ENCODE assay signal across 17 cellular contexts in genomic region chr15:85780586-85780985, GRCh38. TPM values are rescaled to one million over a fixed set of nuclear protein-coding genes. Genes with fewer than 3 reads are reported as not detected.
DNase-seq lines count a peak whose midpoint lies in the region; TF ChIP-seq lines count a peak whose summit lies in the region.
"Had no signal": no experiment of that assay in that cellular context is flagged by ENCODE, and none has a peak within 500 bp of the region (broad histone marks: within the 10 kb centered on the region; RNA-seq: fewer than 3 reads in every experiment).

No MANE protein-coding gene starts in this region.

- TF ChIP-seq CTCF in glutamatergic neuron (IDR thresholded peaks at IDR 0.05; ENCODE audit: partially characterized antibody, unreplicated experiment) (no peak), osteoblast (IDR thresholded peaks at IDR 0.05; ENCODE audit: extremely low read depth, low read depth, low read length) (no peak)

- in situ Hi-C loops in KBM-7 (cut with MboI; ENCODE audit: low pct_unique_long_range_greater_than_20kb, low sequenced_read_pairs), result no loop called here

- intact Hi-C loops in activated T-helper 2 cell treated with anti-CD3 and anti-CD28 coated beads, Interferon-gamma antibody, Interleukin-2, Interleukin-4, amounts not matched to agents 10 μg/mL and 5 μg/mL and 100 μg/mL, durations not matched to agents 14 hours and 24 hours and 36 hours (cut with micrococcal nuclease), result no loop called here

- no peak overlapping the region for H3K4me3 Mint-ChIP-seq in activated T-helper 2 cell treated with anti-CD3 and anti-CD28 coated beads, Interferon-gamma antibody, Interleukin-2, Interleukin-4, amounts not matched to agents 10 μg/mL and 5 μg/mL and 100 μg/mL, durations not matched to agents 14 hours and 24 hours and 36 hours (ENCODE audit: low read depth)
- peak overlapping the region; percentile 77 for H3K4me3 Mint-ChIP-seq in glutamatergic neuron (ENCODE audit: unreplicated experiment)
- H3K4me3 Mint-ChIP-seq: CD14-positive monocyte, HFFc6 had no signal

- H3K79me2 ChIP-seq in osteoblast (ENCODE audit: insufficient read depth, low read length), result peaks cover 43% of the 10 kb centered on the region

- peaks cover 36% of the 10 kb centered on the region for H3K4me1 Mint-ChIP-seq in activated T-helper 2 cell treated with anti-CD3 and anti-CD28 coated beads, Interferon-gamma antibody, Interleukin-2, Interleukin-4, amounts not matched to agents 10 μg/mL and 5 μg/mL and 100 μg/mL, durations not matched to agents 14 hours and 24 hours and 36 hours (ENCODE audit: low read depth)
- peaks cover 54% of the 10 kb centered on the region for H3K4me1 Mint-ChIP-seq in glutamatergic neuron (ENCODE audit: low read depth, unreplicated experiment)

- 0 out of 2 replicates have a peak, but pooled peaks cover 7% of the 10 kb centered on the region for H3K36me3 ChIP-seq in BLaER1
- no peaks in the 10 kb centered on the region for H3K36me3 ChIP-seq in osteoblast (ENCODE audit: insufficient read depth, low read length)

- no peak overlapping the region for H3K9ac ChIP-seq in BLaER1

- H3K4me3 ChIP-seq in BLaER1 (no peak overlapping the region), osteoblast (ENCODE audit: insufficient read depth, low read length) (no peak overlapping the region)

- H4K20me1 ChIP-seq in BLaER1 (peaks cover 69% of the 10 kb centered on the region), osteoblast (ENCODE audit: insufficient read depth, low read length) (peaks cover 8% of the 10 kb centered on the region)

- no peaks in the 10 kb centered on the region for H3K9me3 ChIP-seq in BLaER1
- no peaks in the 10 kb centered on the region for H3K9me3 ChIP-seq in osteoblast (ENCODE audit: low read depth, low read length)

- DNase-seq in activated T-helper 2 cell treated with anti-CD3 and anti-CD28 coated beads, Interferon-gamma antibody, Interleukin-2, Interleukin-4, amounts not matched to agents 10 μg/mL and 5 μg/mL and 100 μg/mL, durations not matched to agents 14 hours and 24 hours and 36 hours (ENCODE audit: low spot score), result no peak
- DNase-seq in glutamatergic neuron, result no peak
- peak; percentile 5 for DNase-seq in osteoblast (ENCODE audit: insufficient read length, low spot score, missing footprints)
- no peak for DNase-seq in amniotic stem cell (lab: John Stamatoyannopoulos, UW)
- no peak for DNase-seq in NCI-H128 (lab: John Stamatoyannopoulos, UW; ENCODE audit: unreplicated experiment)
- DNase-seq in KBM-7, result no peak
- no peak for DNase-seq in activated CD4-positive, alpha-beta T cell treated with anti-CD3 and anti-CD28 coated beads for 48 hours
- DNase-seq: DMS153; HFFc6; Kasumi-1; MM.1S; NCI-H1092 treated with DMSO at 0.1 percent for 48 hours; NCI-H187 treated with DMSO at 0.1 percent for 48 hours; NK-92 treated with Interleukin-12 subunit alpha and Interleukin-12 subunit beta, amount 100 ng/mL, for 24 hours; SHP77 treated with DMSO at 0.1 percent for 48 hours had no signal

- H3K27ac Mint-ChIP-seq in activated T-helper 2 cell treated with anti-CD3 and anti-CD28 coated beads, Interferon-gamma antibody, Interleukin-2, Interleukin-4, amounts not matched to agents 10 μg/mL and 5 μg/mL and 100 μg/mL, durations not matched to agents 14 hours and 24 hours and 36 hours, result peak overlapping the region; percentile 5
- H3K27ac Mint-ChIP-seq in glutamatergic neuron (ENCODE audit: unreplicated experiment), result peak overlapping the region; percentile 98
- H3K27ac Mint-ChIP-seq: CD14-positive monocyte, HFFc6 had no signal

- H3K4me2 ChIP-seq in BLaER1 (peak overlapping the region; percentile 59), osteoblast (ENCODE audit: insufficient read depth, low read length) (no peak overlapping the region)

- H3K36me3 Mint-ChIP-seq in activated T-helper 2 cell treated with anti-CD3 and anti-CD28 coated beads, Interferon-gamma antibody, Interleukin-2, Interleukin-4, amounts not matched to agents 10 μg/mL and 5 μg/mL and 100 μg/mL, durations not matched to agents 14 hours and 24 hours and 36 hours (ENCODE audit: low read depth), result peaks cover 3% of the 10 kb centered on the region
- no peaks in the 10 kb centered on the region for H3K36me3 Mint-ChIP-seq in glutamatergic neuron (ENCODE audit: unreplicated experiment)
- H3K36me3 Mint-ChIP-seq: CD14-positive monocyte had no signal

- no peak overlapping the region for H2AFZ ChIP-seq in osteoblast (ENCODE audit: low read length)

- H3K27me3 ChIP-seq in BLaER1 (no peaks in the 10 kb centered on the region), osteoblast (ENCODE audit: insufficient read depth, low read length) (no peaks in the 10 kb centered on the region)

- H3K4me1 ChIP-seq in BLaER1, result peaks cover 61% of the 10 kb centered on the region
- H3K4me1 ChIP-seq in osteoblast (ENCODE audit: insufficient read depth, low read length), result peaks cover 4% of the 10 kb centered on the region

- no peaks in the 10 kb centered on the region for H3K27me3 Mint-ChIP-seq in activated T-helper 2 cell treated with anti-CD3 and anti-CD28 coated beads, Interferon-gamma antibody, Interleukin-2, Interleukin-4, amounts not matched to agents 10 μg/mL and 5 μg/mL and 100 μg/mL, durations not matched to agents 14 hours and 24 hours and 36 hours (ENCODE audit: low read depth)
- H3K27me3 Mint-ChIP-seq in glutamatergic neuron (ENCODE audit: unreplicated experiment), result peaks cover 15% of the 10 kb centered on the region

- no peaks in the 10 kb centered on the region for H3K9me3 Mint-ChIP-seq in activated T-helper 2 cell treated with anti-CD3 and anti-CD28 coated beads, Interferon-gamma antibody, Interleukin-2, Interleukin-4, amounts not matched to agents 10 μg/mL and 5 μg/mL and 100 μg/mL, durations not matched to agents 14 hours and 24 hours and 36 hours
- H3K9me3 Mint-ChIP-seq in glutamatergic neuron (ENCODE audit: unreplicated experiment), result peaks cover 8% of the 10 kb centered on the region
- H3K9me3 Mint-ChIP-seq: CD14-positive monocyte, HFFc6 had no signal

- H3K27ac ChIP-seq in BLaER1, result peak overlapping the region; percentile 40; the same call in 1 of the 2 replicates
- no peak overlapping the region for H3K27ac ChIP-seq in osteoblast (ENCODE audit: low read depth, low read length)

RNA-seq across cellular contexts. Expression of gene KLHL25, which starts 14.1 kb away (rescaled TPM):
- 8.5 and 9.0 TPM in 2 replicates for total RNA-seq in activated T-helper 2 cell treated with anti-CD3 and anti-CD28 coated beads, Interferon-gamma antibody, Interleukin-2, Interleukin-4, amounts not matched to agents 10 μg/mL and 5 μg/mL and 100 μg/mL, durations not matched to agents 14 hours and 24 hours and 36 hours
- total RNA-seq in glutamatergic neuron (ENCODE audit: unreplicated experiment), result 45.1 TPM
- 3.8 and 4.3 TPM in 2 replicates for total RNA-seq in osteoblast
